In the genomic region with DNA sequence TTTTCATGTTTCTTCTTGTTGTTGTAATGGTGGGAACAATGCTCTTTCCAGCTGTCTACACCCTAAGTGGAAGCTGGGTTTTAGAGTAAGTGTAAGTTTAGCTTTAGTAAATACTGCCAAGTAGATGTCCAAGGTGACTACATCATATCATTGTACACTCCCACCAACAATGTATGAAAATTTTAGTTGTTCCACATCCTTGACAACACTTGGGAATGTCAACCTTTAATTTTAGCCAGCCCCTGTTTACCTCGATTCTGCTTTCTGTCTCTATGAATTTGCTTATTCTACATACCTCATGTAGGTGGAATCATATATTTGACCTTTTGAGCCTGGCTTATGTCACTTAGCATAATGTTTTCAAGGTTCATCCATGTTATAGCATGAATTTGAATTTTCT, we compare ENCODE assay signal across 26 cellular contexts.
"Had no signal": no experiment of that assay in that cellular context is flagged by ENCODE, and none has a peak within 500 bp of the region (broad histone marks: within the 10 kb centered on the region; RNA-seq: fewer than 3 reads in every experiment).

No MANE protein-coding gene starts in this region.

- H3K9me3 ChIP-seq: colonic mucosa, gastrocnemius medialis, lower lobe of right lung, mucosa of descending colon had no signal

- H3K36me3 ChIP-seq: colonic mucosa, esophagus squamous epithelium, gastrocnemius medialis, heart right ventricle, left lung, lower lobe of right lung had no signal

- H3K27ac ChIP-seq: colonic mucosa, epithelial cell of prostate, esophagus squamous epithelium, gastrocnemius medialis, heart right ventricle, left lung, lower lobe of right lung had no signal

- DNase-seq: colonic mucosa; cortex of kidney; effector CD8-positive, alpha-beta T cell; effector memory CD8-positive, alpha-beta T cell; endodermal cell; erythroblast; esophagus squamous epithelium; foreskin fibroblast; foreskin melanocyte; gastrocnemius medialis; glutamatergic neuron; head of caudate nucleus; heart right ventricle; hippocampal formation; left cardiac atrium; left lung; left ventricle myocardium superior; lower lobe of right lung; mesenchymal stem cell; mucosa of descending colon; naive B cell had no signal

- H3K4me3 ChIP-seq: colonic mucosa, esophagus squamous epithelium, gastrocnemius medialis, heart right ventricle, left lung, lower lobe of right lung, mucosa of descending colon had no signal

- ATAC-seq: effector memory CD8-positive, alpha-beta T cell; esophagus mucosa; gastrocnemius medialis; heart right ventricle; left cardiac atrium; left lung; left ventricle myocardium superior; lower lobe of right lung; mucosa of descending colon had no signal

- FAIRE-seq: endometrium, islet of Langerhans, keratinocyte had no signal

- H3K4me1 ChIP-seq: colonic mucosa, esophagus squamous epithelium, gastrocnemius medialis, heart right ventricle, left lung, lower lobe of right lung had no signal

- H3K27me3 ChIP-seq: colonic mucosa, esophagus squamous epithelium, gastrocnemius medialis, left lung had no signal
